17 cellular contexts compared by ENCODE assay signal in the genomic region with DNA sequence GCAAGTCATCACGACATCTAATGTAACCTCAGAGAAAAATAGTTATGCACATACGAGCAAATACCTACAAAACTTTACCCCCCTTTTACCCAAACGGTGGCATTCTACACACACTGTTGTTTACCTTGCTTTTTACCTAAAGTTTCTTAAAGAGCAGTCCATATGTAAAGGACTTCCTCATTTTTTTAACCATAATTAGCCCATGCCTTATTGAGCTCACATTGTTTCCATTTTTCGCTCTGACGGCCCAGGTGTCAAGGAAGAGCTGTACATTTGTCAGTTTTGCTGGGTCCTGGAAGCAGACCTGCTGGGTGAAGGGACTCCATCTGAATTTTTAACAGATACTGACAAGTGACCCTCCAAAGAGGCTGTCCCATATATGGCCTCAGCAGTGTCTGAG.
DNase-seq lines count a peak whose midpoint lies in the region; ATAC-seq and TF ChIP-seq lines count a peak whose summit lies in the region.
"Had no signal": no experiment of that assay in that cellular context is flagged by ENCODE, and none has a peak within 500 bp of the region (broad histone marks: within the 10 kb centered on the region; RNA-seq: fewer than 3 reads in every experiment).

No MANE protein-coding gene starts in this region.

- H3K27ac Mint-ChIP-seq in CD8-positive, alpha-beta memory T cell: peak overlapping the region in 6 of 8 donors; percentile 49 to 84 (median 62)
- H3K27ac Mint-ChIP-seq in T-helper 17 cell: peak overlapping the region; percentile 100
- H3K27ac Mint-ChIP-seq in naive B cell: peak overlapping the region in 5 of 6 donors; percentile 13 to 78 (median 60)

- peaks cover 81 to 97% (median 92%) of the 10 kb centered on the region in 3 donors for H3K4me1 Mint-ChIP-seq in CD8-positive, alpha-beta memory T cell
- H3K4me1 Mint-ChIP-seq in T-helper 17 cell: peaks cover 76% of the 10 kb centered on the region
- H3K4me1 Mint-ChIP-seq in naive B cell: peaks cover 68 to 91% (median 90%) of the 10 kb centered on the region in 3 donors

- no peaks in the 10 kb centered on the region for H3K9me3 ChIP-seq in CD8-positive, alpha-beta memory T cell (ENCODE audit: low read length)
- no peaks in the 10 kb centered on the region for H3K9me3 ChIP-seq in T-helper 17 cell (ENCODE audit: control insufficient read depth, low read length, poor library complexity, severe bottlenecking)

- H3K27me3 ChIP-seq in CD8-positive, alpha-beta memory T cell (ENCODE audit: insufficient read depth, low read length, poor library complexity, severe bottlenecking): no peaks in the 10 kb centered on the region

- no peaks in the 10 kb centered on the region for H3K27me3 Mint-ChIP-seq in CD8-positive, alpha-beta memory T cell
- H3K27me3 Mint-ChIP-seq in T-helper 17 cell (no peaks in the 10 kb centered on the region), naive B cell (no peaks in the 10 kb centered on the region)
- H3K27me3 Mint-ChIP-seq: naive thymus-derived CD8-positive, alpha-beta T cell had no signal

- H3K36me3 Mint-ChIP-seq in CD8-positive, alpha-beta memory T cell: peaks cover 0 to 18% (median 2%) of the 10 kb centered on the region in 3 donors
- H3K36me3 Mint-ChIP-seq in T-helper 17 cell (ENCODE audit: low read depth) (peaks cover 6% of the 10 kb centered on the region), naive B cell (no peaks in the 10 kb centered on the region)

- no peaks in the 10 kb centered on the region for H3K9me3 Mint-ChIP-seq in CD8-positive, alpha-beta memory T cell
- no peaks in the 10 kb centered on the region for H3K9me3 Mint-ChIP-seq in naive B cell
- H3K9me3 Mint-ChIP-seq: naive thymus-derived CD8-positive, alpha-beta T cell had no signal

- CTCF ChIA-PET in CD8-positive, alpha-beta memory T cell (lab: Charles Lee): interaction anchor here (0.7 kb wide), 1 partner anchor 107 kb away, joined by 3 read pairs; no protein-coding TSS in a partner anchor

- H3K36me3 ChIP-seq in CD8-positive, alpha-beta memory T cell (ENCODE audit: insufficient read depth, low read length): peaks cover 4% of the 10 kb centered on the region

- no peak overlapping the region for H3K4me3 ChIP-seq in CD8-positive, alpha-beta memory T cell (ENCODE audit: low read length)
- no peak overlapping the region for H3K4me3 ChIP-seq in foreskin fibroblast (ENCODE audit: low read depth in 1 of 2, low read length in 2 of 2)
- H3K4me3 ChIP-seq: SK-N-MC had no signal

- H3K4me3 Mint-ChIP-seq in CD8-positive, alpha-beta memory T cell: peak overlapping the region in 1 of 7 donors; percentile 16
- H3K4me3 Mint-ChIP-seq in T-helper 17 cell: no peak overlapping the region
- H3K4me3 Mint-ChIP-seq in naive B cell: peak overlapping the region in 7 of 8 donors; percentile 29 to 78 (median 58)

- no peak for DNase-seq in CD8-positive, alpha-beta memory T cell
- DNase-seq in T-helper 17 cell (no peak), naive B cell (peak; percentile 28), foreskin fibroblast (no peak), amygdala (lab: John Stamatoyannopoulos, UW) (no peak), NCI-H1436 treated with DMSO at 0.1 percent for 48 hours (lab: John Stamatoyannopoulos, UW) (no peak)
- DNase-seq in effector CD8-positive, alpha-beta T cell (lab: John Stamatoyannopoulos, UW): no peak
- DNase-seq: activated naive CD4-positive, alpha-beta T cell treated with anti-CD3 and anti-CD28 coated beads, Interleukin-2, amount 50 U/mL, for 16 hours; C1 segment of cervical spinal cord; caudate nucleus; left colon; naive thymus-derived CD8-positive, alpha-beta T cell; NK-92 treated with Interleukin-12 subunit alpha and Interleukin-12 subunit beta, amount 100 ng/mL, for 24 hours; retina had no signal

- no peak overlapping the region for H3K27ac ChIP-seq in CD8-positive, alpha-beta memory T cell (ENCODE audit: low read depth, low read length)
- H3K27ac ChIP-seq: HL-60, SK-N-MC had no signal

- TF ChIP-seq CTCF in foreskin fibroblast (IDR thresholded peaks at IDR 0.05; ENCODE audit: low read depth, low read length): no peak

- ATAC-seq in HG02678 (IDR thresholded peaks at IDR 0.05; ENCODE audit: unreplicated experiment) (peak; percentile 33), T-helper 17 cell (no peak), naive B cell (ENCODE audit: low read depth in 2 of 2) (peak; percentile 59 to 71)
- ATAC-seq: left colon; naive thymus-derived CD8-positive, alpha-beta T cell had no signal

- H3K4me1 ChIP-seq in CD8-positive, alpha-beta memory T cell (ENCODE audit: insufficient read depth, low read length): peaks cover 37% of the 10 kb centered on the region

- POLR2A ChIA-PET in CD8-positive, alpha-beta memory T cell (lab: Charles Lee): no interaction called here
